In genomic region chr11:19426022-19426718, GRCh38 we compare ENCODE assay signal across 19 cellular contexts.
DNase-seq lines count a peak whose midpoint lies in the region; ATAC-seq and TF ChIP-seq lines count a peak whose summit lies in the region.
"Had no signal": no experiment of that assay in that cellular context is flagged by ENCODE, and none has a peak within 500 bp of the region (broad histone marks: within the 10 kb centered on the region; RNA-seq: fewer than 3 reads in every experiment).

No MANE protein-coding gene starts in this region.

- H3K36me3 ChIP-seq in KMS-11 (ENCODE audit: insufficient read depth) (no peaks in the 10 kb centered on the region), heart left ventricle (no peaks in the 10 kb centered on the region)

- peaks cover 39% of the 10 kb centered on the region; the same call in 1 of the 2 replicates for H3K79me2 ChIP-seq in KMS-11 (ENCODE audit: insufficient read depth, low read depth)

- no peak overlapping the region for H2AFZ ChIP-seq in KMS-11 (ENCODE audit: low read depth)

- H3K4me3 ChIP-seq in KMS-11 (IDR thresholded peaks at IDR 0.05; ENCODE audit: insufficient read depth, low read depth, low read length) (no peak overlapping the region), heart left ventricle (no peak overlapping the region)
- H3K4me3 ChIP-seq: A549, K562 had no signal

- H3K4me1 ChIP-seq in KMS-11 (ENCODE audit: low read depth, poor library complexity, severe bottlenecking) (peaks cover 69% of the 10 kb centered on the region), heart left ventricle (peaks cover 0 to 17% (median 3%) of the 10 kb centered on the region in 12 donors)

- TF ChIP-seq POLR2A in heart left ventricle (IDR thresholded peaks at IDR 0.05) = no peak

- peak; percentile 27 for DNase-seq in AG20443 (ENCODE audit: low spot score)
- DNase-seq in heart left ventricle = no peak
- DNase-seq in sciatic nerve (ENCODE audit: low spot score) = no peak
- DNase-seq in anterior cingulate cortex (lab: John Stamatoyannopoulos, UW) = no peak
- no peak for DNase-seq in HT-29 (ENCODE audit: low spot score)
- DNase-seq: COR-L47; DMS 273 treated with DMSO at 0.1 percent for 48 hours; DND-41; NCI-H1694 treated with DMSO at 0.1 percent for 48 hours; NCI-H510A; NCI-H748 treated with DMSO at 0.1 percent for 48 hours; NK-92 treated with Interleukin-12 subunit alpha and Interleukin-12 subunit beta, amount 100 ng/mL, for 24 hours; SHP77; SK-N-SH had no signal

- H3K27ac ChIP-seq in KMS-11 (no peak overlapping the region), heart left ventricle (no peak overlapping the region)
- H3K27ac ChIP-seq: A549 had no signal

- H3K27me3 ChIP-seq in KMS-11 (ENCODE audit: insufficient read depth, low read depth) (no peaks in the 10 kb centered on the region), heart left ventricle (peaks cover 0 to 9% (median 0%) of the 10 kb centered on the region in 9 donors)

- 78 to 86% (median 82%) methylated on average over 4 of the region's 4 CpGs for WGBS in heart left ventricle, 4 donors

- H3K4me2 ChIP-seq in KMS-11 = peak overlapping the region; percentile 7; the same call in 1 of the 2 replicates
- H3K4me2 ChIP-seq: A549, SK-N-SH had no signal

- H3K9me3 ChIP-seq in heart left ventricle = no peaks in the 10 kb centered on the region
- H3K9me3 ChIP-seq: A549, SK-N-SH had no signal

- TF ChIP-seq CTCF in KMS-11 (conservative IDR thresholded peaks at IDR 0.05; ENCODE audit: low read depth, low read length) (no peak), heart left ventricle (IDR thresholded peaks at IDR 0.05) (no peak)

- H3K9ac ChIP-seq in KMS-11 = no peak overlapping the region
- H3K9ac ChIP-seq: SK-N-SH had no signal

- ATAC-seq in heart left ventricle (peak; percentile 38 to 60 (median 48)), sciatic nerve (peak; percentile 66), HG03097 (IDR thresholded peaks at IDR 0.05; ENCODE audit: low FRiP score, unreplicated experiment) (no peak)
- ATAC-seq: A549, HCT116, K562 had no signal

- intact Hi-C loops in heart left ventricle (cut with DNase I) (no loop called here), sciatic nerve (cut with DNase I) (no loop called here)

- H4K20me1 ChIP-seq in KMS-11 (ENCODE audit: insufficient read depth) = no peaks in the 10 kb centered on the region
